In genomic region chr20:41348430-41349172, GRCh38 we compare ENCODE assay signal across 3 cellular contexts.
A peak's percentile ranks its signal among the peaks of the same experiment; 100 is the strongest.
TF ChIP-seq lines count a peak whose summit lies in the region.

No MANE protein-coding gene starts in this region.

TF ChIP-seq in A549, 52 proteins besides CTCF, POLR2A, EP300 and RAD21:
- no peak for TF ChIP-seq ELK1 (IDR thresholded peaks at IDR 0.05; ENCODE audit: low read depth, low read length)
- no peak for TF ChIP-seq RNF2 (IDR thresholded peaks at IDR 0.05; ENCODE audit: borderline replicate concordance, low read depth)
- TF ChIP-seq KDM1A (IDR thresholded peaks at IDR 0.05; ENCODE audit: low read depth), result 0 out of 2 replicates have a peak, but pooled peaks have one; percentile 35
- TF ChIP-seq ZFP36 (IDR thresholded peaks at IDR 0.05; ENCODE audit: borderline replicate concordance, partially characterized antibody), result peak; percentile 50
- TF ChIP-seq JUNB (IDR thresholded peaks at IDR 0.05), result no peak
- no peak for TF ChIP-seq ZC3H11A (IDR thresholded peaks at IDR 0.05)
- TF ChIP-seq CHD4 (IDR thresholded peaks at IDR 0.05; ENCODE audit: borderline replicate concordance), result no peak

TF ChIP-seq in IMR-90, 13 proteins besides CTCF, POLR2A, EP300 and RAD21:
- TF ChIP-seq CEBPB (IDR thresholded peaks at IDR 0.05; ENCODE audit: low read depth, low read length), result no peak
- TF ChIP-seq RCOR1 (IDR thresholded peaks at IDR 0.05; ENCODE audit: insufficient replicate concordance, low read length), result no peak
- TF ChIP-seq FOS (IDR thresholded peaks at IDR 0.05; ENCODE audit: low read depth, low read length), result no peak
- no peak for TF ChIP-seq MAZ (IDR thresholded peaks at IDR 0.05; ENCODE audit: borderline replicate concordance, low read depth, low read length)
- no peak for TF ChIP-seq NFE2L2 (IDR thresholded peaks at IDR 0.05; ENCODE audit: low read depth, low read length)
- TF ChIP-seq USF2 (IDR thresholded peaks at IDR 0.05; ENCODE audit: low read depth, low read length), result no peak
- no peak for TF ChIP-seq CHD1 (IDR thresholded peaks at IDR 0.05; ENCODE audit: low read depth, low read length)
- no peak for TF ChIP-seq BHLHE40 (IDR thresholded peaks at IDR 0.05; ENCODE audit: low read depth, low read length)
- no peak for TF ChIP-seq MAFK (IDR thresholded peaks at IDR 0.05; ENCODE audit: low read depth, low read length)
- TF ChIP-seq MXI1 (IDR thresholded peaks at IDR 0.05; ENCODE audit: borderline replicate concordance, low read depth, low read length), result no peak
- no peak for TF ChIP-seq ELK1 (IDR thresholded peaks at IDR 0.05; ENCODE audit: borderline replicate concordance, low read depth, low read length)
- TF ChIP-seq RFX5 (IDR thresholded peaks at IDR 0.05; ENCODE audit: low read depth, low read length), result no peak
- no peak for TF ChIP-seq SMC3 (IDR thresholded peaks at IDR 0.05; ENCODE audit: low read depth, low read length)

TF ChIP-seq in H1, 55 proteins besides CTCF, POLR2A, EP300 and RAD21:
- TF ChIP-seq CBX8 (IDR thresholded peaks at IDR 0.05; ENCODE audit: borderline replicate concordance, low read depth, low read length) (no peak), POLR2AphosphoS5 (IDR thresholded peaks at IDR 0.05; ENCODE audit: low read depth, low read length) (no peak), KDM1A (IDR thresholded peaks at IDR 0.05; ENCODE audit: borderline replicate concordance, low read length) (0 out of 2 replicates have a peak, but pooled peaks have one; percentile 35)
